9 cellular contexts compared by ENCODE assay signal in the genomic region with DNA sequence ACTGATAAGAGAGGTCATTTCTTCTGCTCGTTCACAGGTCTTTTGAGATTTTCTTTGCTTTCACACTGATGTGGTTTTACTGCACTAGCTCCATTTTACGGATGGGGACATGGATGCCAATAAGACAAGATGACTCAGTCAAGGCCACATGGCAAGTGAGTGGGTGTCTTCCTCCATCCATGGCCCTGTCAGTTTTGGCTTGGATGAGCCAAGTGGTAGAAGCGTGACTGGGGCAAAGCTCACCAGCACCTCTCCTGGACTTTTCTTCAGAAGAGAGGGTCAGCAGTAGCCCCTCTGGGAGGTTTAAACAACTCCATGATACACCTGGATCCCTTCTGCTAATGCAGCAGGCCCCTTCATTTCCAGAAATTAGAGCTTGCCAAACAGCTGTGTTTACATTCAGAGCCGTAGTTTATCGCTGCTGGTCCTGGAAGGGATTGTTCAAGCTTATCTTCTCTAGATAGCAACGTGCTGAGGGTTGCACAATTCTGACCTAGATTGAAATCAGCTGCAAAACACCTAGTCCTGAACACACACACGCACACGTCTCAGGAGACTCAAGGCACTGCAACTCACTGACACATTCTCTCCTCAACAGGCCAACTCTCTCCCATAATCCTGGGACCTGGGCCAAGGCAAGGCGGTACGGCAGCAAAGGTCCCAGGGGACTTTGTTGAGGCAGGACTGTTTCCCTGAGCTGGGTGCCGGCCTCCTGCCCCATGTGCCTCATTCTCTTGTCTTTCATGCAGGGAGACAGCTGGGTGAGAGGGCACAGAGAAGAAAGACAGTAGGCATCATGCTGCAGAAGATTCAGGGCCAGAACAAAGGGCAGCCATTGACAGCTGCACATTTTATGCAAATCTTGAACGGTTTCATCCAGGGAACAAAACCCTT. TPM values are rescaled to one million over a fixed set of nuclear protein-coding genes. Genes with fewer than 3 reads are reported as not detected.
DNase-seq lines count a peak whose midpoint lies in the region; ATAC-seq and TF ChIP-seq lines count a peak whose summit lies in the region.
"Had no signal": no experiment of that assay in that cellular context is flagged by ENCODE, and none has a peak within 500 bp of the region (broad histone marks: within the 10 kb centered on the region; RNA-seq: fewer than 3 reads in every experiment).

No MANE protein-coding gene starts in this region.

- peak overlapping the region; percentile 49 for H2AFZ ChIP-seq in MM.1S (ENCODE audit: low read length)

- no peaks in the 10 kb centered on the region for H3K27me3 ChIP-seq in MM.1S (replicated peaks; ENCODE audit: insufficient read depth, low read length)
- H3K27me3 ChIP-seq in thyroid gland: no peaks in the 10 kb centered on the region
- H3K27me3 ChIP-seq: ovary had no signal

- no peaks in the 10 kb centered on the region for H3K9me2 ChIP-seq in MM.1S (replicated peaks; ENCODE audit: insufficient read depth, low read length)

- H3K4me2 ChIP-seq in MM.1S (ENCODE audit: low read depth, low read length): peak overlapping the region; percentile 22

- H3K9me3 Mint-ChIP-seq in Calu3 (ENCODE audit: low read depth, unreplicated experiment): peaks cover 2% of the 10 kb centered on the region

- peak in 1 of 2 donors; percentile 21 for TF ChIP-seq POLR2A in thyroid gland (IDR thresholded peaks at IDR 0.05)

- intact Hi-C loops in thyroid gland (cut with DNase I): no loop called here
- intact Hi-C loops in Calu3 (cut with micrococcal nuclease; ENCODE audit: unreplicated experiment): no loop called here

- peaks cover 54% of the 10 kb centered on the region for H3F3A ChIP-seq in MM.1S (ENCODE audit: insufficient read depth, low read length)

- H3K4me3 ChIP-seq in MM.1S (ENCODE audit: low read length): no peak overlapping the region
- H3K4me3 ChIP-seq in thyroid gland (replicated peaks in 1 of 3): no peak overlapping the region
- H3K4me3 ChIP-seq: ovary had no signal

- TF ChIP-seq CTCF in MM.1S (IDR thresholded peaks at IDR 0.05; ENCODE audit: low read length) (no peak), thyroid gland (IDR thresholded peaks at IDR 0.05) (no peak), Calu3 (IDR thresholded peaks at IDR 0.05; ENCODE audit: unreplicated experiment) (no peak)

- H4K20me1 ChIP-seq in MM.1S (ENCODE audit: insufficient read depth, low read length): no peaks in the 10 kb centered on the region

- H3K27ac Mint-ChIP-seq in Calu3 (ENCODE audit: unreplicated experiment): no peak overlapping the region

- peaks cover 21% of the 10 kb centered on the region for H3K4me1 Mint-ChIP-seq in Calu3 (ENCODE audit: low read depth, unreplicated experiment)

- 46 to 49% methylated on average over 12 of the region's 12 CpGs for WGBS in thyroid gland, 2 donors

- BruUV-seq in Calu3 (replicated peaks; lab: Mats Ljungman, UMichigan): no TSS peak

- H3K27me3 Mint-ChIP-seq in Calu3 (ENCODE audit: unreplicated experiment): no peaks in the 10 kb centered on the region

- no peaks in the 10 kb centered on the region for H3K9me3 ChIP-seq in MM.1S (replicated peaks; ENCODE audit: insufficient read depth, low read length)
- no peaks in the 10 kb centered on the region for H3K9me3 ChIP-seq in thyroid gland
- H3K9me3 ChIP-seq: ovary had no signal

- H3K36me3 Mint-ChIP-seq in Calu3 (ENCODE audit: insufficient read depth, unreplicated experiment): no peaks in the 10 kb centered on the region

- no peaks in the 10 kb centered on the region for H3K79me2 ChIP-seq in MM.1S (ENCODE audit: low read length)

- peak overlapping the region; percentile 16; the same call in 1 of the 2 replicates for H3K9ac ChIP-seq in MM.1S (ENCODE audit: low read length)

- no peak for ATAC-seq in HG02623 (IDR thresholded peaks at IDR 0.05; ENCODE audit: unreplicated experiment)

- H3K4me1 ChIP-seq in MM.1S (ENCODE audit: low read length): peaks cover 74% of the 10 kb centered on the region
- H3K4me1 ChIP-seq in thyroid gland: peaks cover 38 to 40% of the 10 kb centered on the region in 2 donors

- H3K27ac ChIP-seq in MM.1S (ENCODE audit: low read length) (peak overlapping the region; percentile 97), thyroid gland (peak overlapping the region; percentile 22 to 45 (median 29))

- peak; percentile 32 for DNase-seq in activated naive CD4-positive, alpha-beta T cell treated with Interleukin-2 at 50 U/mL for 16 hours
- no peak for DNase-seq in activated naive CD4-positive, alpha-beta T cell (lab: John Stamatoyannopoulos, UW)
- DNase-seq in MM.1S (peak; percentile 57), islet precursor cell (peak; percentile 55), thyroid gland (peak; percentile 65 to 73), Calu3 (no peak)
- DNase-seq in activated T-cell treated with anti-CD3 and anti-CD28 coated beads, Interleukin-2, amount 50 U/mL, for 48 hours: peak; percentile 52 to 57

- CTCF ChIA-PET in Calu3 (lab: Charles Lee): no interaction called here

- no peak overlapping the region for H3K4me3 Mint-ChIP-seq in Calu3 (ENCODE audit: low read depth, unreplicated experiment)

- H3K36me3 ChIP-seq in MM.1S (replicated peaks; ENCODE audit: insufficient read depth, low read length) (no peaks in the 10 kb centered on the region), thyroid gland (no peaks in the 10 kb centered on the region)
- H3K36me3 ChIP-seq: ovary had no signal

RNA-seq across cellular contexts. Expression of gene PDCD4, which starts 14.2 kb away (rescaled TPM):
- total RNA-seq in thyroid gland: 100 to 1,000 TPM; 188 to 340 (median 256) TPM
- total RNA-seq in Calu3 (2022): 17.8 and 26.1 TPM in 2 replicates

Comparison
In these comparisons a context has a peak if more than half of its experiments do, and no peak if none do; other contexts are left out.
1. DNase-seq: peak in activated naive CD4-positive, alpha-beta T cell treated with Interleukin-2 at 50 U/mL for 16 hours (single experiment), MM.1S (single experiment), activated T-cell treated with anti-CD3 and anti-CD28 coated beads, Interleukin-2, amount 50 U/mL, for 48 hours (2 of 2), islet precursor cell (single experiment) and thyroid gland (2 of 2); none in activated naive CD4-positive, alpha-beta T cell (0 of 4) and Calu3 (single experiment).